Comparison of ENCODE assay signal across 25 cellular contexts in genomic region chr16:72532896-72533295, GRCh38.
"Had no signal": no experiment of that assay in that cellular context is flagged by ENCODE, and none has a peak within 500 bp of the region (broad histone marks: within the 10 kb centered on the region; RNA-seq: fewer than 3 reads in every experiment).

No MANE protein-coding gene starts in this region.

- H3K36me3 Mint-ChIP-seq: activated CD4-positive, alpha-beta memory T cell treated with anti-CD3 and anti-CD28 coated beads for 36 hours had no signal

- H3K4me3 Mint-ChIP-seq: activated CD4-positive, alpha-beta memory T cell treated with anti-CD3 and anti-CD28 coated beads for 36 hours; activated T-cell treated with anti-CD3 and anti-CD28 coated beads, Interleukin-2, amount 50 U/mL, for 24 hours; activated T-helper 17 cell treated with anti-CD3 and anti-CD28 coated beads, Interleukin-2, amount 50 U/mL, for 72 hours; natural killer cell treated with Interleukin-12 subunit alpha and Interleukin-12 subunit beta and Interleukin-15 and Interleukin-18, amount 100 ng/mL, for 72 hours had no signal

- H3K27ac Mint-ChIP-seq: activated CD4-positive, alpha-beta memory T cell treated with anti-CD3 and anti-CD28 coated beads for 36 hours; activated T-cell treated with anti-CD3 and anti-CD28 coated beads, Interleukin-2, amount 50 U/mL, for 24 hours; activated T-helper 17 cell treated with anti-CD3 and anti-CD28 coated beads, Interleukin-2, amount 50 U/mL, for 72 hours; natural killer cell treated with Interleukin-12 subunit alpha and Interleukin-12 subunit beta and Interleukin-15 and Interleukin-18, amount 100 ng/mL, for 72 hours; progenitor cell of endocrine pancreas had no signal

- H3K4me3 ChIP-seq: coronary artery, dorsolateral prefrontal cortex, heart right ventricle, lung, mucosa of descending colon, ovary, right lobe of liver, SK-N-MC, testis, transverse colon had no signal

- H3K27me3 Mint-ChIP-seq: activated CD4-positive, alpha-beta memory T cell treated with anti-CD3 and anti-CD28 coated beads for 36 hours; activated T-cell treated with anti-CD3 and anti-CD28 coated beads, Interleukin-2, amount 50 U/mL, for 24 hours; activated T-helper 17 cell treated with anti-CD3 and anti-CD28 coated beads, Interleukin-2, amount 50 U/mL, for 72 hours; progenitor cell of endocrine pancreas had no signal

- H3K27me3 ChIP-seq: dorsolateral prefrontal cortex, heart right ventricle, ovary, right lobe of liver, testis, transverse colon had no signal

- DNase-seq: activated CD4-positive, alpha-beta memory T cell treated with anti-CD3 and anti-CD28 coated beads for 36 hours; activated CD4-positive, alpha-beta T cell treated with anti-CD3 and anti-CD28 coated beads for 4 hours; activated CD8-positive, alpha-beta memory T cell treated with anti-CD3 and anti-CD28 coated beads, Interleukin-2, amount 50 U/mL, for 48 hours; activated gamma-delta T cell treated with Interleukin-2 at 50 U/mL for 16 hours; activated naive CD4-positive, alpha-beta T cell treated with anti-CD3 and anti-CD28 coated beads, Interleukin-2, amount 50 U/mL, for 16 hours; activated T-cell treated with anti-CD3 and anti-CD28 coated beads, Interleukin-2, amount 50 U/mL, for 24 hours; dorsolateral prefrontal cortex; effector memory CD4-positive, alpha-beta T cell; foreskin melanocyte; heart right ventricle; kidney; left colon; mucosa of descending colon; ovary; right lobe of liver; stimulated activated CD4-positive, alpha-beta T cell treated with anti-CD3 and anti-CD28 coated beads, Interleukin-2, amount 100 ng/mL, for 48 hours; stimulated activated naive CD4-positive, alpha-beta T cell treated with Interleukin-2 at 50 U/mL for 16 hours; testis; transverse colon had no signal

- H3K9me3 Mint-ChIP-seq: activated T-helper 17 cell treated with anti-CD3 and anti-CD28 coated beads, Interleukin-2, amount 50 U/mL, for 72 hours had no signal

- H3K4me1 ChIP-seq: heart right ventricle, right lobe of liver, testis, transverse colon had no signal

- H3K36me3 ChIP-seq: heart right ventricle, ovary, right lobe of liver, transverse colon had no signal

- H3K9me3 ChIP-seq: heart right ventricle, mucosa of descending colon, ovary, right lobe of liver, testis, transverse colon had no signal

- ATAC-seq: activated T-helper 17 cell treated with anti-CD3 and anti-CD28 coated beads, Interleukin-2, amount 50 U/mL, for 72 hours; heart right ventricle; left colon; mucosa of descending colon; natural killer cell treated with Interleukin-12 subunit alpha and Interleukin-12 subunit beta and Interleukin-15 and Interleukin-18, amount 100 ng/mL, for 72 hours; right lobe of liver had no signal

- H3K27ac ChIP-seq: coronary artery, dorsolateral prefrontal cortex, heart right ventricle, ovary, right lobe of liver, SK-N-MC, testis, transverse colon had no signal
